ENCODE assay signal across 19 cellular contexts in genomic region chr7:116776046-116776445, GRCh38.
A peak's percentile ranks its signal among the peaks of the same experiment; 100 is the strongest.
DNase-seq lines count a peak whose midpoint lies in the region; ATAC-seq and TF ChIP-seq lines count a peak whose summit lies in the region.
"Had no signal": no experiment of that assay in that cellular context is flagged by ENCODE, and none has a peak within 500 bp of the region (broad histone marks: within the 10 kb centered on the region; RNA-seq: fewer than 3 reads in every experiment).

No MANE protein-coding gene starts in this region.

- no peak for TF ChIP-seq POLR2A in sigmoid colon (IDR thresholded peaks at IDR 0.05)

- H3K27ac ChIP-seq in Panc1 (ENCODE audit: low read length): peak overlapping the region; percentile 23; the same call in 1 of the 2 replicates
- H3K27ac ChIP-seq in foreskin keratinocyte: peak overlapping the region; percentile 80
- H3K27ac ChIP-seq in sigmoid colon: peak overlapping the region in 3 of 4 donors; percentile 39 to 72 (median 67)
- H3K27ac ChIP-seq: cardiac muscle cell, KMS-11 had no signal

- ATAC-seq in Panc1: no peak
- no peak for ATAC-seq in foreskin keratinocyte
- ATAC-seq: activated CD8-positive, alpha-beta memory T cell treated with anti-CD3 and anti-CD28 coated beads, Interleukin-2, amount 10 ng/mL, durations not matched to agents 7 days and 5 days; WTC11 had no signal

- H3K9me3 ChIP-seq in Panc1 (ENCODE audit: control insufficient read depth, insufficient read depth, low read depth, low read length): peaks cover 17% of the 10 kb centered on the region; the same call in 1 of the 2 replicates
- H3K9me3 ChIP-seq in sigmoid colon: no peaks in the 10 kb centered on the region
- H3K9me3 ChIP-seq in HAP-1: no peaks in the 10 kb centered on the region; the same call in 1 of the 2 replicates
- H3K9me3 ChIP-seq: mucosa of descending colon had no signal

- intact Hi-C loops in Panc1 (cut with micrococcal nuclease; ENCODE audit: unreplicated experiment) (no loop called here), sigmoid colon (cut with DNase I) (no loop called here)

- POLR2A ChIA-PET in Panc1 (lab: Charles Lee): interaction anchor here (0.7 kb wide), 1 partner anchor 334 kb away, joined by 5 read pairs; no protein-coding TSS in a partner anchor

- H3K27me3 ChIP-seq in Panc1 (ENCODE audit: control insufficient read depth, insufficient read depth, low read length): no peaks in the 10 kb centered on the region
- H3K27me3 ChIP-seq in foreskin keratinocyte: no peaks in the 10 kb centered on the region
- no peaks in the 10 kb centered on the region for H3K27me3 ChIP-seq in sigmoid colon
- H3K27me3 ChIP-seq in HAP-1 (ENCODE audit: low read depth): no peaks in the 10 kb centered on the region
- H3K27me3 ChIP-seq: cardiac muscle cell had no signal

- WGBS in sigmoid colon, 2 donors: 47 to 86% methylated on average over 2 of the region's 2 CpGs

- TF ChIP-seq EP300 in sigmoid colon (IDR thresholded peaks at IDR 0.05): no peak

- BruUV-seq in Panc1 (replicated peaks; lab: Mats Ljungman, UMichigan): no TSS peak

- TF ChIP-seq CTCF in Panc1 (IDR thresholded peaks at IDR 0.05) (no peak), foreskin keratinocyte (conservative IDR thresholded peaks at IDR 0.05) (no peak), sigmoid colon (IDR thresholded peaks at IDR 0.05) (no peak)

- peaks cover 20% of the 10 kb centered on the region for H3K4me1 ChIP-seq in Panc1 (ENCODE audit: control insufficient read depth, insufficient read depth, low read length)
- H3K4me1 ChIP-seq in foreskin keratinocyte: peaks cover 48% of the 10 kb centered on the region
- peaks cover 0 to 66% (median 49%) of the 10 kb centered on the region in 4 donors for H3K4me1 ChIP-seq in sigmoid colon
- 0 out of 2 replicates have a peak, but pooled peaks cover 2% of the 10 kb centered on the region for H3K4me1 ChIP-seq in HAP-1

- CTCF ChIA-PET in Panc1 (lab: Charles Lee): no interaction called here

- peak; percentile 21 for DNase-seq in DMS53 (lab: John Stamatoyannopoulos, UW)
- DNase-seq in DMS53 treated with DMSO at 0.1 percent for 48 hours (lab: John Stamatoyannopoulos, UW; ENCODE audit: unreplicated experiment): no peak
- DNase-seq in Panc1 (ENCODE audit: low read depth, low spot score): no peak
- no peak for DNase-seq in foreskin keratinocyte
- DNase-seq in sigmoid colon: no peak
- DNase-seq in NCI-H2107 (lab: John Stamatoyannopoulos, UW): no peak
- no peak for DNase-seq in C1 segment of cervical spinal cord (lab: John Stamatoyannopoulos, UW)
- DNase-seq in HAP-1 (ENCODE audit: low spot score in 2 of 2): no peak
- DNase-seq: 8988T; activated CD4-positive, alpha-beta T cell treated with anti-CD3 and anti-CD28 coated beads, Interleukin-2, amount 50 U/mL, for 1 hour; activated CD8-positive, alpha-beta memory T cell treated with anti-CD3 and anti-CD28 coated beads, Interleukin-2, amount 10 ng/mL, durations not matched to agents 7 days and 5 days; DMS79; mucosa of descending colon; NCI-H1694; NCI-H526 treated with DMSO at 0.1 percent for 48 hours had no signal

- H3K4me3 ChIP-seq in Panc1 (ENCODE audit: low read depth in 2 of 2, low read length in 2 of 2) (no peak overlapping the region), sigmoid colon (no peak overlapping the region), HAP-1 (no peak overlapping the region)
- H3K4me3 ChIP-seq: cardiac muscle cell, mucosa of descending colon, skin epidermis had no signal

- H3K36me3 ChIP-seq in Panc1 (ENCODE audit: control insufficient read depth, insufficient read depth, low read length) (peaks cover 33% of the 10 kb centered on the region), sigmoid colon (no peaks in the 10 kb centered on the region), HAP-1 (replicated peaks) (peaks cover 5% of the 10 kb centered on the region; the same call in 1 of the 2 replicates)
- H3K36me3 ChIP-seq: cardiac muscle cell had no signal

- in situ Hi-C loops in Panc1 (cut with HindIII; ENCODE audit: low pct_unique_long_range_greater_than_20kb, low sequenced_read_pairs) (no loop called here), HAP-1 (cut with MboI; ENCODE audit: low sequenced_read_pairs) (no loop called here)

Comparison
In these comparisons a context has a peak if more than half of its experiments do, and no peak if none do; other contexts are left out.
1. H3K27ac ChIP-seq: peak in every context shown above with its lines; median percentile 80 in foreskin keratinocyte; 67 in sigmoid colon; 23 in Panc1.